ENCODE assay signal across 1 cellular context in the genomic region with DNA sequence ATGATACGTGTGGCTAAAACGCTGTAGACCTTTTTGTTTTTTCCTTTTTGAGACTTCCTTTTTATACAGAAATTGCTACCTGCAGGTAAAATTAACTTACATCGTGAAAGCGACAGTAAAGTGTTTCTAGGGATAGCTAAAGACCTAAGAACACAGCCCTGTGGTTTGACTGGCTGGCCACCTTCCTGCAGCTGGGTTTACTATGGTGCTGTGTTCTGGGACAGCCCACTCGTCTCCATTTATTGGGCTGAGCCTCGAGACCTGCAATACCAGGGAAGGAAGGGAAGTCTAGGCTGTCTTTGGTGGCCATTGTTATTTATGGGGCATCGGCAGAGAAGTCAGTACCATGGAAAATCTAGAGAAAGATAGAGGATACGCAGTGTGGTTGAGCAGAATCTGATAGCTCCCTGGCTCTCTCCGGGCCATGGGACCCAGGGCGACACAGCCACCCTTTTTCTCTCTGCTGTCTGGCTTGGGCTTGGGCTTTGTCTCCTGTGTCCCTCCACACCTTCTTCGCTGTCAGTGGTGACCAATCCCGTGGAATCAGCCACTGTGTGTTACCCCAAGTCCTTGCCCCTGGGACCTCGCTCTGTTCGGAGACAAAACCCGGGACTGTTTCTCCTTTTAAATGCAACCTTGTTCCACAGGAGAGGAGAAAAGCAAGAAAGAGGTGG.
TF ChIP-seq lines count a peak whose summit lies in the region.

No MANE protein-coding gene starts in this region.

TF ChIP-seq in HepG2, 621 proteins besides CTCF, POLR2A, EP300 and RAD21 (continued from another document):
- TF ChIP-seq NFAT5 (CRISPR knock-in tag; IDR thresholded peaks at IDR 0.05) = no peak
